ENCODE assay signal across 1 cellular context in the genomic region with DNA sequence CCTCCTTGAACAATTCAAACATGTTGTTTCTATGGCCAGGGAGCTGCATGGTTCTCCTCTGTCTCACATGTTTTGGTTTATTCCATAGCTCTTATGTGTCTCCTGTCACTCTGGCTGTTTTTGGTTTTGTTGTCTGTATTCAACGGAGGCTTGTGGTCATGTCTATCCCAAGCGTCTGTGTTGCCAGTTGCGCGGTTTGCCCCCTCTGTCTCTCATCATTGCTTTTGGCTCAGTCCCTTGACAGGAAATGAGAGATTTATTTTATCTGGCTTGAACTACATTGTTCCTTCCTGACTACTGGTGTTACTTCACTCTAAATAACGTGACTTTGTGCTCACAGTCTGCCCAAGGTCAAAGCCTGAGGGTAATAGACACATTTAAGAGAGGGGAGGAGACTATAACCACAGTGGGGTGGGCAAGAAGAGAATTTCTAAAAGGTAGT.
TF ChIP-seq lines count a peak whose summit lies in the region.

No MANE protein-coding gene starts in this region.

TF ChIP-seq in HepG2, 621 proteins besides CTCF, POLR2A, EP300 and RAD21 (continued from another document and continues in another):
- TF ChIP-seq, protein P1, sequence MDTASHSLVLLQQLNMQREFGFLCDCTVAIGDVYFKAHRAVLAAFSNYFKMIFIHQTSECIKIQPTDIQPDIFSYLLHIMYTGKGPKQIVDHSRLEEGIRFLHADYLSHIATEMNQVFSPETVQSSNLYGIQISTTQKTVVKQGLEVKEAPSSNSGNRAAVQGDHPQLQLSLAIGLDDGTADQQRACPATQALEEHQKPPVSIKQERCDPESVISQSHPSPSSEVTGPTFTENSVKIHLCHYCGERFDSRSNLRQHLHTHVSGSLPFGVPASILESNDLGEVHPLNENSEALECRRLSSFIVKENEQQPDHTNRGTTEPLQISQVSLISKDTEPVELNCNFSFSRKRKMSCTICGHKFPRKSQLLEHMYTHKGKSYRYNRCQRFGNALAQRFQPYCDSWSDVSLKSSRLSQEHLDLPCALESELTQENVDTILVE (CRISPR knock-in tag; IDR thresholded peaks at IDR 0.05), result no peak
- TF ChIP-seq, protein P2, sequence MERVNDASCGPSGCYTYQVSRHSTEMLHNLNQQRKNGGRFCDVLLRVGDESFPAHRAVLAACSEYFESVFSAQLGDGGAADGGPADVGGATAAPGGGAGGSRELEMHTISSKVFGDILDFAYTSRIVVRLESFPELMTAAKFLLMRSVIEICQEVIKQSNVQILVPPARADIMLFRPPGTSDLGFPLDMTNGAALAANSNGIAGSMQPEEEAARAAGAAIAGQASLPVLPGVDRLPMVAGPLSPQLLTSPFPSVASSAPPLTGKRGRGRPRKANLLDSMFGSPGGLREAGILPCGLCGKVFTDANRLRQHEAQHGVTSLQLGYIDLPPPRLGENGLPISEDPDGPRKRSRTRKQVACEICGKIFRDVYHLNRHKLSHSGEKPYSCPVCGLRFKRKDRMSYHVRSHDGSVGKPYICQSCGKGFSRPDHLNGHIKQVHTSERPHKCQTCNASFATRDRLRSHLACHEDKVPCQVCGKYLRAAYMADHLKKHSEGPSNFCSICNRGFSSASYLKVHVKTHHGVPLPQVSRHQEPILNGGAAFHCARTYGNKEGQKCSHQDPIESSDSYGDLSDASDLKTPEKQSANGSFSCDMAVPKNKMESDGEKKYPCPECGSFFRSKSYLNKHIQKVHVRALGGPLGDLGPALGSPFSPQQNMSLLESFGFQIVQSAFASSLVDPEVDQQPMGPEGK (CRISPR knock-in tag; IDR thresholded peaks at IDR 0.05), result peak; percentile 32; the same call in 1 of the 2 replicates
- TF ChIP-seq ZNF496 (CRISPR knock-in tag; IDR thresholded peaks at IDR 0.05; ENCODE audit: insufficient replicate concordance), result no peak
- TF ChIP-seq KLF11 (CRISPR knock-in tag; IDR thresholded peaks at IDR 0.05), result no peak
- TF ChIP-seq, protein P3, sequence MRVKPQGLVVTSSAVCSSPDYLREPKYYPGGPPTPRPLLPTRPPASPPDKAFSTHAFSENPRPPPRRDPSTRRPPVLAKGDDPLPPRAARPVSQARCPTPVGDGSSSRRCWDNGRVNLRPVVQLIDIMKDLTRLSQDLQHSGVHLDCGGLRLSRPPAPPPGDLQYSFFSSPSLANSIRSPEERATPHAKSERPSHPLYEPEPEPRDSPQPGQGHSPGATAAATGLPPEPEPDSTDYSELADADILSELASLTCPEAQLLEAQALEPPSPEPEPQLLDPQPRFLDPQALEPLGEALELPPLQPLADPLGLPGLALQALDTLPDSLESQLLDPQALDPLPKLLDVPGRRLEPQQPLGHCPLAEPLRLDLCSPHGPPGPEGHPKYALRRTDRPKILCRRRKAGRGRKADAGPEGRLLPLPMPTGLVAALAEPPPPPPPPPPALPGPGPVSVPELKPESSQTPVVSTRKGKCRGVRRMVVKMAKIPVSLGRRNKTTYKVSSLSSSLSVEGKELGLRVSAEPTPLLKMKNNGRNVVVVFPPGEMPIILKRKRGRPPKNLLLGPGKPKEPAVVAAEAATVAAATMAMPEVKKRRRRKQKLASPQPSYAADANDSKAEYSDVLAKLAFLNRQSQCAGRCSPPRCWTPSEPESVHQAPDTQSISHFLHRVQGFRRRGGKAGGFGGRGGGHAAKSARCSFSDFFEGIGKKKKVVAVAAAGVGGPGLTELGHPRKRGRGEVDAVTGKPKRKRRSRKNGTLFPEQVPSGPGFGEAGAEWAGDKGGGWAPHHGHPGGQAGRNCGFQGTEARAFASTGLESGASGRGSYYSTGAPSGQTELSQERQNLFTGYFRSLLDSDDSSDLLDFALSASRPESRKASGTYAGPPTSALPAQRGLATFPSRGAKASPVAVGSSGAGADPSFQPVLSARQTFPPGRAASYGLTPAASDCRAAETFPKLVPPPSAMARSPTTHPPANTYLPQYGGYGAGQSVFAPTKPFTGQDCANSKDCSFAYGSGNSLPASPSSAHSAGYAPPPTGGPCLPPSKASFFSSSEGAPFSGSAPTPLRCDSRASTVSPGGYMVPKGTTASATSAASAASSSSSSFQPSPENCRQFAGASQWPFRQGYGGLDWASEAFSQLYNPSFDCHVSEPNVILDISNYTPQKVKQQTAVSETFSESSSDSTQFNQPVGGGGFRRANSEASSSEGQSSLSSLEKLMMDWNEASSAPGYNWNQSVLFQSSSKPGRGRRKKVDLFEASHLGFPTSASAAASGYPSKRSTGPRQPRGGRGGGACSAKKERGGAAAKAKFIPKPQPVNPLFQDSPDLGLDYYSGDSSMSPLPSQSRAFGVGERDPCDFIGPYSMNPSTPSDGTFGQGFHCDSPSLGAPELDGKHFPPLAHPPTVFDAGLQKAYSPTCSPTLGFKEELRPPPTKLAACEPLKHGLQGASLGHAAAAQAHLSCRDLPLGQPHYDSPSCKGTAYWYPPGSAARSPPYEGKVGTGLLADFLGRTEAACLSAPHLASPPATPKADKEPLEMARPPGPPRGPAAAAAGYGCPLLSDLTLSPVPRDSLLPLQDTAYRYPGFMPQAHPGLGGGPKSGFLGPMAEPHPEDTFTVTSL (CRISPR knock-in tag; IDR thresholded peaks at IDR 0.05; ENCODE audit: borderline replicate concordance), result peak; percentile 56; the same call in 1 of the 2 replicates
- no peak for TF ChIP-seq SRF (IDR thresholded peaks at IDR 0.05; ENCODE audit: low read depth, low read length)
- TF ChIP-seq, protein P4, sequence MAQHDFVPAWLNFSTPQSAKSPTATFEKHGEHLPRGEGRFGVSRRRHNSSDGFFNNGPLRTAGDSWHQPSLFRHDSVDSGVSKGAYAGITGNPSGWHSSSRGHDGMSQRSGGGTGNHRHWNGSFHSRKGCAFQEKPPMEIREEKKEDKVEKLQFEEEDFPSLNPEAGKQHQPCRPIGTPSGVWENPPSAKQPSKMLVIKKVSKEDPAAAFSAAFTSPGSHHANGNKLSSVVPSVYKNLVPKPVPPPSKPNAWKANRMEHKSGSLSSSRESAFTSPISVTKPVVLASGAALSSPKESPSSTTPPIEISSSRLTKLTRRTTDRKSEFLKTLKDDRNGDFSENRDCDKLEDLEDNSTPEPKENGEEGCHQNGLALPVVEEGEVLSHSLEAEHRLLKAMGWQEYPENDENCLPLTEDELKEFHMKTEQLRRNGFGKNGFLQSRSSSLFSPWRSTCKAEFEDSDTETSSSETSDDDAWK (CRISPR knock-in tag; IDR thresholded peaks at IDR 0.05), result no peak
- TF ChIP-seq, protein P5, sequence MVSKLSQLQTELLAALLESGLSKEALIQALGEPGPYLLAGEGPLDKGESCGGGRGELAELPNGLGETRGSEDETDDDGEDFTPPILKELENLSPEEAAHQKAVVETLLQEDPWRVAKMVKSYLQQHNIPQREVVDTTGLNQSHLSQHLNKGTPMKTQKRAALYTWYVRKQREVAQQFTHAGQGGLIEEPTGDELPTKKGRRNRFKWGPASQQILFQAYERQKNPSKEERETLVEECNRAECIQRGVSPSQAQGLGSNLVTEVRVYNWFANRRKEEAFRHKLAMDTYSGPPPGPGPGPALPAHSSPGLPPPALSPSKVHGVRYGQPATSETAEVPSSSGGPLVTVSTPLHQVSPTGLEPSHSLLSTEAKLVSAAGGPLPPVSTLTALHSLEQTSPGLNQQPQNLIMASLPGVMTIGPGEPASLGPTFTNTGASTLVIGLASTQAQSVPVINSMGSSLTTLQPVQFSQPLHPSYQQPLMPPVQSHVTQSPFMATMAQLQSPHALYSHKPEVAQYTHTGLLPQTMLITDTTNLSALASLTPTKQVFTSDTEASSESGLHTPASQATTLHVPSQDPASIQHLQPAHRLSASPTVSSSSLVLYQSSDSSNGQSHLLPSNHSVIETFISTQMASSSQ (IDR thresholded peaks at IDR 0.05; ENCODE audit: low read depth), result no peak
- TF ChIP-seq, protein P5 (CRISPR knock-in tag; IDR thresholded peaks at IDR 0.05; ENCODE audit: borderline replicate concordance), result 0 out of 2 replicates have a peak, but pooled peaks have one; percentile 49
- no peak for TF ChIP-seq RFXANK (CRISPR knock-in tag; IDR thresholded peaks at IDR 0.05)
- TF ChIP-seq, protein P6, sequence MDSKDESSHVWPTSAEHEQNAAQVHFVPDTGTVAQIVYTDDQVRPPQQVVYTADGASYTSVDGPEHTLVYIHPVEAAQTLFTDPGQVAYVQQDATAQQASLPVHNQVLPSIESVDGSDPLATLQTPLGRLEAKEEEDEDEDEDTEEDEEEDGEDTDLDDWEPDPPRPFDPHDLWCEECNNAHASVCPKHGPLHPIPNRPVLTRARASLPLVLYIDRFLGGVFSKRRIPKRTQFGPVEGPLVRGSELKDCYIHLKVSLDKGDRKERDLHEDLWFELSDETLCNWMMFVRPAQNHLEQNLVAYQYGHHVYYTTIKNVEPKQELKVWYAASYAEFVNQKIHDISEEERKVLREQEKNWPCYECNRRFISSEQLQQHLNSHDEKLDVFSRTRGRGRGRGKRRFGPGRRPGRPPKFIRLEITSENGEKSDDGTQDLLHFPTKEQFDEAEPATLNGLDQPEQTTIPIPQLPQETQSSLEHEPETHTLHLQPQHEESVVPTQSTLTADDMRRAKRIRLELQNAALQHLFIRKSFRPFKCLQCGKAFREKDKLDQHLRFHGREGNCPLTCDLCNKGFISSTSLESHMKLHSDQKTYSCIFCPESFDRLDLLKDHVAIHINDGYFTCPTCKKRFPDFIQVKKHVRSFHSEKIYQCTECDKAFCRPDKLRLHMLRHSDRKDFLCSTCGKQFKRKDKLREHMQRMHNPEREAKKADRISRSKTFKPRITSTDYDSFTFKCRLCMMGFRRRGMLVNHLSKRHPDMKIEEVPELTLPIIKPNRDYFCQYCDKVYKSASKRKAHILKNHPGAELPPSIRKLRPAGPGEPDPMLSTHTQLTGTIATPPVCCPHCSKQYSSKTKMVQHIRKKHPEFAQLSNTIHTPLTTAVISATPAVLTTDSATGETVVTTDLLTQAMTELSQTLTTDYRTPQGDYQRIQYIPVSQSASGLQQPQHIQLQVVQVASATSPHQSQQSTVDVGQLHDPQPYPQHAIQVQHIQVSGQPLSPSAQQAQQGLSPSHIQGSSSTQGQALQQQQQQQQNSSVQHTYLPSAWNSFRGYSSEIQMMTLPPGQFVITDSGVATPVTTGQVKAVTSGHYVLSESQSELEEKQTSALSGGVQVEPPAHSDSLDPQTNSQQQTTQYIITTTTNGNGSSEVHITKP (CRISPR knock-in tag; IDR thresholded peaks at IDR 0.05; ENCODE audit: low read depth), result peak; percentile 75; the same call in 1 of the 2 replicates
- TF ChIP-seq, protein P7, sequence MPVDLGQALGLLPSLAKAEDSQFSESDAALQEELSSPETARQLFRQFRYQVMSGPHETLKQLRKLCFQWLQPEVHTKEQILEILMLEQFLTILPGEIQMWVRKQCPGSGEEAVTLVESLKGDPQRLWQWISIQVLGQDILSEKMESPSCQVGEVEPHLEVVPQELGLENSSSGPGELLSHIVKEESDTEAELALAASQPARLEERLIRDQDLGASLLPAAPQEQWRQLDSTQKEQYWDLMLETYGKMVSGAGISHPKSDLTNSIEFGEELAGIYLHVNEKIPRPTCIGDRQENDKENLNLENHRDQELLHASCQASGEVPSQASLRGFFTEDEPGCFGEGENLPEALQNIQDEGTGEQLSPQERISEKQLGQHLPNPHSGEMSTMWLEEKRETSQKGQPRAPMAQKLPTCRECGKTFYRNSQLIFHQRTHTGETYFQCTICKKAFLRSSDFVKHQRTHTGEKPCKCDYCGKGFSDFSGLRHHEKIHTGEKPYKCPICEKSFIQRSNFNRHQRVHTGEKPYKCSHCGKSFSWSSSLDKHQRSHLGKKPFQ (CRISPR knock-in tag; IDR thresholded peaks at IDR 0.05; ENCODE audit: insufficient replicate concordance), result no peak
- TF ChIP-seq, protein P8, sequence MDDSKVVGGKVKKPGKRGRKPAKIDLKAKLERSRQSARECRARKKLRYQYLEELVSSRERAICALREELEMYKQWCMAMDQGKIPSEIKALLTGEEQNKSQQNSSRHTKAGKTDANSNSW (CRISPR knock-in tag; IDR thresholded peaks at IDR 0.05; ENCODE audit: borderline replicate concordance), result no peak
- TF ChIP-seq SIN3A (IDR thresholded peaks at IDR 0.05; ENCODE audit: borderline replicate concordance, low read depth, low read length), result no peak
- peak; percentile 64; the same call in 1 of the 2 replicates for TF ChIP-seq GATA4 (IDR thresholded peaks at IDR 0.05; ENCODE audit: borderline replicate concordance, low read depth)
- no peak for TF ChIP-seq ZNF879 (CRISPR knock-in tag; IDR thresholded peaks at IDR 0.05)
- TF ChIP-seq, protein P9, sequence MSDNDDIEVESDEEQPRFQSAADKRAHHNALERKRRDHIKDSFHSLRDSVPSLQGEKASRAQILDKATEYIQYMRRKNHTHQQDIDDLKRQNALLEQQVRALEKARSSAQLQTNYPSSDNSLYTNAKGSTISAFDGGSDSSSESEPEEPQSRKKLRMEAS (IDR thresholded peaks at IDR 0.05), result 0 out of 2 replicates have a peak, but pooled peaks have one; percentile 12
- TF ChIP-seq, protein P10, sequence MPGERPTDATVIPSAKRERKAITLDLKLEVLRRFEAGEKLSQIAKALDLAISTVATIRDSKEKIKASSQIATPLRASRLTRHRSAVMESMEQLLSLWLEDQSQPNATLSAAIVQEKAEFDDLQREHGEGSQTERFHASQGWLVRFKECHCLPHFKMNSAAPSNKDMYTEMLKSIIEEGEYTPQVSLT (CRISPR knock-in tag; IDR thresholded peaks at IDR 0.05; ENCODE audit: borderline replicate concordance, low read depth), result no peak
- no peak for TF ChIP-seq ZMYM3 (CRISPR knock-in tag; IDR thresholded peaks at IDR 0.05)
- TF ChIP-seq, protein P11, sequence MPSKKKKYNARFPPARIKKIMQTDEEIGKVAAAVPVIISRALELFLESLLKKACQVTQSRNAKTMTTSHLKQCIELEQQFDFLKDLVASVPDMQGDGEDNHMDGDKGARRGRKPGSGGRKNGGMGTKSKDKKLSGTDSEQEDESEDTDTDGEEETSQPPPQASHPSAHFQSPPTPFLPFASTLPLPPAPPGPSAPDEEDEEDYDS (CRISPR knock-in tag; IDR thresholded peaks at IDR 0.05), result peak; percentile 65
- no peak for TF ChIP-seq SNAI1 (CRISPR knock-in tag; IDR thresholded peaks at IDR 0.05; ENCODE audit: borderline replicate concordance)
- peak; percentile 60; the same call in 1 of the 2 replicates for TF ChIP-seq RARA (CRISPR knock-in tag; IDR thresholded peaks at IDR 0.05)
- TF ChIP-seq HHEX (CRISPR knock-in tag; IDR thresholded peaks at IDR 0.05), result no peak
- TF ChIP-seq SRSF4 (IDR thresholded peaks at IDR 0.05; ENCODE audit: low read depth, low read length, poor library complexity, severe bottlenecking), result no peak
- no peak for TF ChIP-seq ZNF232 (CRISPR knock-in tag; IDR thresholded peaks at IDR 0.05; ENCODE audit: borderline replicate concordance)
